Comparison of ENCODE assay signal across 13 cellular contexts in the genomic region with DNA sequence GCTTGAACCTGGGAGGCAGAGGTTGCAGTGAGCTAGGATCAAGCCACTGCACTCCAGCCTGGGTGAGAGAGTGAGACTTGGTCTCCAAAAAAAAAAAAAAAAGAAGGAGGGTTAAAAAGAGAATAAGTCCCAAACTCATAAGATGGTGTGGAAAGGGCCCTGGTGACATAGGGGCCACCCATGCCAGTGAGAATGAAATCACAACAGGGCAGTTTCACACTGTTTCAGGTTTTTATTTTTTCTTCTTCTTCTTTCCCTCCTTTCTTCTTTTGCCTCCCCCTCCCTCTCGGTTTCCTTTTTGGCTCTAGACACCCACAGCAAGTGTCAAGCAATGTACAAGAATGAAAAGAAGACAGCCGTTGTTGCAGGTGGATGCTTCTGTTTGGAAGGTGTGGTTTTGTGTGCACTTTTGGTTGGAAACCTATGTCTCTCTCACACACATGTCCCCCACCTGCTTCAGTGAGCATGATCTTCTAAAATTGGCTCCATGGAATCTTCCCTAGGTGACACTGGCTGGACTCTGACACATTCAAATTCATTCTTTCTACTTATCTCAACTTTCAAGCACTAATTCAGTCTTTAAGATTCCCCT. TPM values are rescaled to one million over a fixed set of nuclear protein-coding genes. Genes with fewer than 3 reads are reported as not detected.
DNase-seq lines count a peak whose midpoint lies in the region; ATAC-seq, FAIRE-seq and TF ChIP-seq lines count a peak whose summit lies in the region.
"Had no signal": no experiment of that assay in that cellular context is flagged by ENCODE, and none has a peak within 500 bp of the region (broad histone marks: within the 10 kb centered on the region; RNA-seq: fewer than 3 reads in every experiment).

No MANE protein-coding gene starts in this region.

- 5% methylated on average over 2 of the region's 2 CpGs for WGBS in HepG2 (ENCODE audit: low lambda C conversion rate)

- H3K27me3 Mint-ChIP-seq in stimulated activated naive CD8-positive, alpha-beta T cell treated with anti-CD3 and anti-CD28 coated beads, Interleukin-15, amount 100 ng/mL, for 72 hours = no peaks in the 10 kb centered on the region

- H3K4me1 Mint-ChIP-seq in stimulated activated naive CD8-positive, alpha-beta T cell treated with anti-CD3 and anti-CD28 coated beads, Interleukin-15, amount 100 ng/mL, for 72 hours = peaks cover 35% of the 10 kb centered on the region

- TF ChIP-seq EP300 in HepG2 (IDR thresholded peaks at IDR 0.05; ENCODE audit: low read depth in 2 of 2, low read length in 2 of 2) (no peak), HepG2 (CRISPR knock-in tag; IDR thresholded peaks at IDR 0.05; ENCODE audit: borderline replicate concordance) (no peak)

- intact Hi-C loops in HepG2 (cut with micrococcal nuclease; ENCODE audit: unreplicated experiment) = no loop called here

- TF ChIP-seq CTCF in HepG2 (CRISPR knock-in tag; IDR thresholded peaks at IDR 0.05) = no peak

- no peak overlapping the region for H3K4me2 ChIP-seq in HepG2 (ENCODE audit: low read depth, low read length)
- H3K4me2 ChIP-seq: smooth muscle cell had no signal

- peak; percentile 44 for ATAC-seq in stimulated activated naive CD8-positive, alpha-beta T cell treated with anti-CD3 and anti-CD28 coated beads, Interleukin-15, Interleukin-2, amounts not matched to agents 100 U/mL and 50 U/mL, for 24 hours
- ATAC-seq in stimulated activated naive CD8-positive, alpha-beta T cell treated with anti-CD3 and anti-CD28 coated beads, Interleukin-15, amount 100 ng/mL, for 72 hours = no peak
- ATAC-seq in GM21723 (IDR thresholded peaks at IDR 0.05; ENCODE audit: unreplicated experiment) (peak; percentile 59), HG03378 (IDR thresholded peaks at IDR 0.05; ENCODE audit: unreplicated experiment) (peak; percentile 46), HepG2 (no peak)
- ATAC-seq: stimulated activated effector memory CD8-positive, alpha-beta T cell treated with anti-CD3 and anti-CD28 coated beads, Interleukin-12 subunit alpha, Interleukin-12 subunit beta, amount 100 ng/mL, for 72 hours had no signal

- BruUV-seq in HepG2 (replicated peaks; lab: Mats Ljungman, UMichigan) = no TSS peak

- peak overlapping the region in 1 of 2 donors; percentile 15 for H3K27ac Mint-ChIP-seq in stimulated activated naive CD8-positive, alpha-beta T cell treated with anti-CD3 and anti-CD28 coated beads, Interleukin-15, amount 100 ng/mL, for 72 hours
- H3K27ac Mint-ChIP-seq: stimulated activated effector memory CD8-positive, alpha-beta T cell treated with anti-CD3 and anti-CD28 coated beads, Interleukin-12 subunit alpha, Interleukin-12 subunit beta, amount 100 ng/mL, for 72 hours had no signal

- TF ChIP-seq RAD21 in HepG2 (CRISPR knock-in tag; IDR thresholded peaks at IDR 0.05) = no peak

- H3K4me1 ChIP-seq in HepG2 (ENCODE audit: insufficient read depth, low read length) (no peaks in the 10 kb centered on the region), HAP-1 (no peaks in the 10 kb centered on the region)

- in situ Hi-C loops in HepG2 (cut with HindIII; ENCODE audit: extremely low pct_ligation_motif_present, low pct_unique_long_range_greater_than_20kb) = loop anchor here (5.0 kb wide), 1 partner anchor 70 kb away; no protein-coding TSS in a partner anchor
- in situ Hi-C loops in HAP-1 (cut with MboI; ENCODE audit: low sequenced_read_pairs) = loop anchor here (10.0 kb wide), 1 partner anchor 77 kb away; no protein-coding TSS in a partner anchor

- no peak for FAIRE-seq in HepG2 (lab: Jason Lieb, UNC)

- H3K79me2 ChIP-seq in HepG2 (ENCODE audit: insufficient read depth, low read length) = no peaks in the 10 kb centered on the region

- H3K36me3 ChIP-seq in HepG2 (replicated peaks in 1 of 2; ENCODE audit: control insufficient read depth in 1 of 2, insufficient read depth in 2 of 2, low read length in 2 of 2) (no peaks in the 10 kb centered on the region), HAP-1 (replicated peaks) (no peaks in the 10 kb centered on the region)
- H3K36me3 ChIP-seq: brain microvascular endothelial cell had no signal

- no peak overlapping the region for H2AFZ ChIP-seq in HepG2 (ENCODE audit: low read length)

- H4K20me1 ChIP-seq in HepG2 (ENCODE audit: insufficient read depth, low read length) = no peaks in the 10 kb centered on the region

- H3K27me3 ChIP-seq in HepG2 (ENCODE audit: control insufficient read depth in 1 of 2, insufficient read depth in 2 of 2, low read length in 2 of 2) (no peaks in the 10 kb centered on the region), HAP-1 (ENCODE audit: low read depth) (0 out of 2 replicates have a peak, but pooled peaks cover 5% of the 10 kb centered on the region)
- H3K27me3 ChIP-seq: brain microvascular endothelial cell had no signal

- no peak overlapping the region for H3K27ac ChIP-seq in HepG2 (ENCODE audit: extremely low read length, insufficient read depth, low read length)
- H3K27ac ChIP-seq: brain microvascular endothelial cell had no signal

- H3K4me3 Mint-ChIP-seq in stimulated activated naive CD8-positive, alpha-beta T cell treated with anti-CD3 and anti-CD28 coated beads, Interleukin-15, amount 100 ng/mL, for 72 hours = peak overlapping the region in 1 of 2 donors; percentile 41
- H3K4me3 Mint-ChIP-seq: stimulated activated effector memory CD8-positive, alpha-beta T cell treated with anti-CD3 and anti-CD28 coated beads, Interleukin-12 subunit alpha, Interleukin-12 subunit beta, amount 100 ng/mL, for 72 hours had no signal

- H3K4me3 ChIP-seq in HepG2 (replicated peaks in 1 of 3; ENCODE audit: insufficient read depth in 1 of 3, low read depth in 2 of 3, low read length in 3 of 3) (no peak overlapping the region), HAP-1 (no peak overlapping the region)
- H3K4me3 ChIP-seq: smooth muscle cell had no signal

- POLR2A ChIA-PET in HepG2 (lab: Yijun Ruan, JAX) = no interaction called here

- no peak overlapping the region for H3K9ac ChIP-seq in HepG2 (ENCODE audit: insufficient read depth, low read depth, low read length)

- DNase-seq in stimulated activated naive CD8-positive, alpha-beta T cell treated with anti-CD3 and anti-CD28 coated beads, Interleukin-15, Interleukin-2, amounts not matched to agents 100 U/mL and 50 U/mL, for 24 hours = no peak
- no peak for DNase-seq in stimulated activated naive CD8-positive, alpha-beta T cell treated with anti-CD3 and anti-CD28 coated beads, Interleukin-15, amount 100 ng/mL, for 72 hours
- DNase-seq in HepG2 (ENCODE audit: low spot score) (no peak), HAP-1 (ENCODE audit: low spot score in 2 of 2) (no peak), NCI-H1930 (lab: John Stamatoyannopoulos, UW) (no peak), HUDEP-2 (lab: John Stamatoyannopoulos, UW; ENCODE audit: unreplicated experiment in 76 of 76) (no peak)
- DNase-seq: brain microvascular endothelial cell, NCI-H526 had no signal

- H3K9me3 ChIP-seq in HepG2 (ENCODE audit: low read length) (no peaks in the 10 kb centered on the region), HAP-1 (no peaks in the 10 kb centered on the region)

- CTCF ChIA-PET in HepG2 (lab: Yijun Ruan, JAX; ENCODE audit: low intra/inter-chr PET ratio, low total read pairs) = interaction anchor here (4.6 kb wide), 1 partner anchor 78 kb away, joined by 58 read pairs; no protein-coding TSS in a partner anchor

- H3K9me3 Mint-ChIP-seq in stimulated activated naive CD8-positive, alpha-beta T cell treated with anti-CD3 and anti-CD28 coated beads, Interleukin-15, amount 100 ng/mL, for 72 hours = no peaks in the 10 kb centered on the region
- H3K9me3 Mint-ChIP-seq: stimulated activated effector memory CD8-positive, alpha-beta T cell treated with anti-CD3 and anti-CD28 coated beads, Interleukin-12 subunit alpha, Interleukin-12 subunit beta, amount 100 ng/mL, for 72 hours had no signal

- no peak for TF ChIP-seq POLR2A in HepG2 (IDR thresholded peaks at IDR 0.05; ENCODE audit: insufficient read depth in 1 of 2, low read depth in 2 of 2, low read length in 2 of 2)

RNA-seq across cellular contexts. Expression of gene TLR8, which starts 14.4 kb away (rescaled TPM):
- total RNA-seq in HepG2 (2016; rRNA removed; fragmentation: Illumina TruSeq; extraction: Trizol) = not detected in 2 replicates
- not detected in 2 replicates for total RNA-seq in HepG2 (2016; cell fraction: cytosol; rRNA removed; fragmentation: Illumina TruSeq; extraction: Trizol; ENCODE audit: low read depth)
- not detected in 2 replicates for total RNA-seq in HepG2 (2016; cell fraction: insoluble cytoplasmic fraction; rRNA removed; fragmentation: Illumina TruSeq; extraction: Trizol)
- total RNA-seq in HepG2 (2016; cell fraction: membrane; rRNA removed; fragmentation: Illumina TruSeq; extraction: Trizol) = not detected in 2 replicates
- not detected in 2 replicates for total RNA-seq in HepG2 (2016; cell fraction: nucleus; rRNA removed; fragmentation: Illumina TruSeq; extraction: Trizol)
- polyA plus RNA-seq in HepG2 (2011; rRNA removed) = not detected in 2 replicates
- not detected in 2 replicates for polyA plus RNA-seq in HepG2 (2011; cell fraction: cytosol; rRNA removed)
- not detected in 2 replicates for polyA plus RNA-seq in HepG2 (2011; cell fraction: nucleus; rRNA removed)
- not detected in 2 replicates for polyA plus RNA-seq in HepG2 (2012)
- not detected in 2 replicates for polyA plus RNA-seq in HepG2 (2016; cell fraction: cytosol; fragmentation: Illumina TruSeq; extraction: Trizol; ENCODE audit: low read depth)
- polyA plus RNA-seq in HepG2 (2016; cell fraction: insoluble cytoplasmic fraction; fragmentation: Illumina TruSeq; extraction: Trizol; ENCODE audit: low read depth) = not detected in 2 replicates
- polyA plus RNA-seq in HepG2 (2016; cell fraction: membrane; fragmentation: Illumina TruSeq; extraction: Trizol; ENCODE audit: low read depth) = not detected in 2 replicates
- polyA plus RNA-seq in HepG2 (2016; cell fraction: nucleus; fragmentation: Illumina TruSeq; extraction: Trizol; ENCODE audit: insufficient read depth, low read depth) = not detected in 2 replicates
- not detected in 2 replicates for polyA minus RNA-seq in HepG2 (2011; rRNA and poly(A)+ RNA removed; ENCODE audit: low replicate concordance)
- not detected in 2 replicates for polyA minus RNA-seq in HepG2 (2011; cell fraction: cytosol; rRNA and poly(A)+ RNA removed)
- polyA minus RNA-seq in HepG2 (2011; cell fraction: nucleus; rRNA and poly(A)+ RNA removed) = not detected in 2 replicates
- total RNA-seq: smooth muscle cell; T-helper 1 cell treated with Interleukin-12 subunit alpha and Interleukin-12 subunit beta and Interleukin-4 antibody, amounts not matched to agents 30 ng/mL and 1 ng/mL, for 36 hours had no signal
- polyA plus RNA-seq: smooth muscle cell had no signal

RNA-seq across cellular contexts. Expression of gene TLR7, which starts 25.1 kb away (rescaled TPM):
- not detected in 2 replicates for total RNA-seq in HepG2 (2016; rRNA removed; fragmentation: Illumina TruSeq; extraction: Trizol)
- total RNA-seq in HepG2 (2016; cell fraction: cytosol; rRNA removed; fragmentation: Illumina TruSeq; extraction: Trizol; ENCODE audit: low read depth) = not detected in 2 replicates
- total RNA-seq in HepG2 (2016; cell fraction: insoluble cytoplasmic fraction; rRNA removed; fragmentation: Illumina TruSeq; extraction: Trizol) = not detected in 2 replicates
- not detected in 2 replicates for total RNA-seq in HepG2 (2016; cell fraction: membrane; rRNA removed; fragmentation: Illumina TruSeq; extraction: Trizol)
- total RNA-seq in HepG2 (2016; cell fraction: nucleus; rRNA removed; fragmentation: Illumina TruSeq; extraction: Trizol) = not detected in 2 replicates
- not detected in 2 replicates for polyA plus RNA-seq in HepG2 (2011; rRNA removed)
- polyA plus RNA-seq in HepG2 (2011; cell fraction: cytosol; rRNA removed) = not detected in 2 replicates
- polyA plus RNA-seq in HepG2 (2011; cell fraction: nucleus; rRNA removed) = not detected in 2 replicates
- not detected in 2 replicates for polyA plus RNA-seq in HepG2 (2012)
- not detected in 2 replicates for polyA plus RNA-seq in HepG2 (2016; cell fraction: cytosol; fragmentation: Illumina TruSeq; extraction: Trizol; ENCODE audit: low read depth)
- polyA plus RNA-seq in HepG2 (2016; cell fraction: insoluble cytoplasmic fraction; fragmentation: Illumina TruSeq; extraction: Trizol; ENCODE audit: low read depth) = not detected in 2 replicates
- polyA plus RNA-seq in HepG2 (2016; cell fraction: membrane; fragmentation: Illumina TruSeq; extraction: Trizol; ENCODE audit: low read depth) = not detected in 2 replicates
- not detected in 2 replicates for polyA plus RNA-seq in HepG2 (2016; cell fraction: nucleus; fragmentation: Illumina TruSeq; extraction: Trizol; ENCODE audit: insufficient read depth, low read depth)
- polyA minus RNA-seq in HepG2 (2011; rRNA and poly(A)+ RNA removed; ENCODE audit: low replicate concordance) = not detected in 2 replicates
- polyA minus RNA-seq in HepG2 (2011; cell fraction: cytosol; rRNA and poly(A)+ RNA removed) = not detected in 2 replicates
- polyA minus RNA-seq in HepG2 (2011; cell fraction: nucleus; rRNA and poly(A)+ RNA removed) = not detected in 2 replicates
- polyA plus RNA-seq: smooth muscle cell had no signal

Comparison
In these comparisons a context has a peak if more than half of its experiments do, and no peak if none do; other contexts are left out.
1. ATAC-seq: peak in stimulated activated naive CD8-positive, alpha-beta T cell treated with anti-CD3 and anti-CD28 coated beads, Interleukin-15, Interleukin-2, amounts not matched to agents 100 U/mL and 50 U/mL, for 24 hours (single experiment), GM21723 (single experiment) and HG03378 (single experiment); none in stimulated activated naive CD8-positive, alpha-beta T cell treated with anti-CD3 and anti-CD28 coated beads, Interleukin-15, amount 100 ng/mL, for 72 hours (single experiment) and HepG2 (single experiment).